7 cellular contexts compared by ENCODE assay signal in the genomic region with DNA sequence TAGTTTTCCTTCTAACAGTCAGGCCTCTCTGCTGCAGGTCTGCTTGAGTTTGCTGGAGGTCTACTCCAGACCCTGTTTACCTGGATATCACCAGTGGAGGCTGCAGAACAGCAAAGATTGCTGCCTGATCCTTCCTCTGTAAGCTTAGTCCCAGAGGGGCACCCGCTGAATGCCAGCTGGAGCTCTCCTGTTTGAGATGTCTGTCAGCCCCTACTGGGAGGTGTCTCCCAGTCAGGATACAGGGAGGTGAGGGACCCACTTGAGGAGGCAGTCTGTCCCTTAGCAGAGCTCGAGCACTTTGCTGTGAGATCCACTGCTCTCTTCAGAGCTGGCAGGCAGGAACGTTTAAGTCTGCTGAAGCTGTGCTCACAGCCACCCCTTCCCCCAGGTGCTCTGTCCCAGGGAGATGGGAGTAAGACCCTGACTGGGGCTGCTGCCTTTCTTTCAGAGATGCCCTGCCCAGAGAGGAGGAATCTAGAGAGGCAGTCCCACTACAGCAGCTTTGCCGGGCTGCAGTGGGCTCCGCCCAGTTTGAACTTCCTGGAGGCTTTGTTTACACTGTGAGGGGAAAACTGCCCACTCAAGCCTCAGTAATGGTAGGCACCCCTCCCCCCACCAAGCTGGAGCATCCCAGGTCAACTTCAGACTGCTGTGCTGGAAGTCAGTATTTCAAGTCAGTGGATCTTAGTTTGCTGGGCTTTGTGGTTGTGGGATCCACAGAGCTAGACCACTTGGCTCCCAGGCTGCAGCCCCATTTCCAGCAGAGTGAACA.
DNase-seq lines count a peak whose midpoint lies in the region; TF ChIP-seq lines count a peak whose summit lies in the region.
"Not testable (repeated sequence)": the region's sequence is repeated elsewhere in the genome, so short reads cannot be mapped to it uniquely, and the experiment has no call there.

No MANE protein-coding gene starts in this region.

- peak overlapping the region; percentile 47 for H3K4me2 ChIP-seq in neural progenitor cell

- DNase-seq in ELF-1 (ENCODE audit: low read depth, low spot score) (peak; percentile 84), NCI-H2029 (lab: John Stamatoyannopoulos, UW) (peak; percentile 11), NCI-H82 (lab: John Stamatoyannopoulos, UW) (peak; percentile 86), chondrocyte (ENCODE audit: low spot score) (peak; percentile 44), left ventricle myocardium inferior (peak; percentile 20), left kidney (ENCODE audit: low read depth, low spot score) (peak; percentile 27), neural progenitor cell (ENCODE audit: low spot score) (peak; percentile 34)

- H3K4me3 ChIP-seq in left ventricle myocardium inferior, result not testable (repeated sequence)
- peak overlapping the region; percentile 8 for H3K4me3 ChIP-seq in neural progenitor cell

- H3K36me3 Mint-ChIP-seq in chondrocyte (ENCODE audit: low read depth); neural progenitor cell: not testable (repeated sequence)

- intact Hi-C loops in left ventricle myocardium inferior (cut with micrococcal nuclease), result not testable (repeated sequence)

- H4K20me1 ChIP-seq in neural progenitor cell (ENCODE audit: low read depth), result not testable (repeated sequence)

- not testable (repeated sequence) for TF ChIP-seq CTCF in chondrocyte (IDR thresholded peaks at IDR 0.05); left ventricle myocardium inferior (IDR thresholded peaks at IDR 0.05; ENCODE audit: borderline replicate concordance); neural progenitor cell (IDR thresholded peaks at IDR 0.05)

- H3K27me3 Mint-ChIP-seq in chondrocyte (ENCODE audit: low read depth); neural progenitor cell (ENCODE audit: insufficient read depth, low read depth): not testable (repeated sequence)

- not testable (repeated sequence) for H3K9me3 Mint-ChIP-seq in chondrocyte (ENCODE audit: low read depth); neural progenitor cell

- peak overlapping the region; percentile 43 for H2AFZ ChIP-seq in neural progenitor cell (replicated peaks)

- not testable (repeated sequence) for H3K27ac Mint-ChIP-seq in chondrocyte (ENCODE audit: unreplicated experiment); neural progenitor cell

- not testable (repeated sequence) for H3K79me2 ChIP-seq in neural progenitor cell (ENCODE audit: low read depth)

- H3F3A ChIP-seq in neural progenitor cell (ENCODE audit: low read depth), result peaks cover 52% of the 10 kb centered on the region

- not testable (repeated sequence) for H3K4me3 Mint-ChIP-seq in chondrocyte (ENCODE audit: unreplicated experiment); neural progenitor cell

- not testable (repeated sequence) for H3K9me3 ChIP-seq in left ventricle myocardium inferior (replicated peaks); neural progenitor cell (ENCODE audit: low read depth)

- H3K36me3 ChIP-seq in left ventricle myocardium inferior, neural progenitor cell: not testable (repeated sequence)

- H3K4me1 Mint-ChIP-seq in chondrocyte (ENCODE audit: low read depth), result not testable (repeated sequence)
- peaks cover 22% of the 10 kb centered on the region for H3K4me1 Mint-ChIP-seq in neural progenitor cell

- H3K4me1 ChIP-seq in left ventricle myocardium inferior (peaks cover 15% of the 10 kb centered on the region), neural progenitor cell (peaks cover 49% of the 10 kb centered on the region)

- not testable (repeated sequence) for H3K9ac ChIP-seq in neural progenitor cell

- peak overlapping the region; percentile 65 for H3K27ac ChIP-seq in left ventricle myocardium inferior (replicated peaks)
- peak overlapping the region; percentile 62 for H3K27ac ChIP-seq in neural progenitor cell

- H3K27me3 ChIP-seq in left ventricle myocardium inferior (ENCODE audit: low read depth); neural progenitor cell: not testable (repeated sequence)

Comparison
In these comparisons a context has a peak if more than half of its experiments do, and no peak if none do; other contexts are left out.
1. DNase-seq: peak in every context shown above with its lines; median percentile 86 in NCI-H82; 84 in ELF-1; 44 in chondrocyte; 34 in neural progenitor cell; 27 in left kidney; 20 in left ventricle myocardium inferior; 11 in NCI-H2029.